In the genomic region with DNA sequence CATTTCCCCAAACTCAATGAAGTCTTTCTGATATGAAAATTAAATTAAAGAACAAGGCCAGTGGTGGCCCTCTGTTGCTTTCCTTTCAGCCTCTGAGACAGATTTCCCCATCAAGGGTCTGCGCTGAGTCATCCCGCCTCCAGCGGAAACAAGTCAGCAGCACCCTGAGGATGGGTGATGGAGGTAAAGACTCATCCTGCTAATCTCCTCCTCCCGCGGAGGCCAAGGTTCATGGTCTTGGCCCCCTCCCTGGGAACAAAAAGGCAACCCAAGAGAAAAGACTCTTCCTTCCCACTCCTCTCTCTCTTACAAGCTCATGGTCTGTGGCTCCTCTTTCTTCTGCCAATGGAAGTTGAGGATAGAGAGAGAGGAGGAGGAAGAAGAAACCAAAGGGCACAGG, we compare ENCODE assay signal across 11 cellular contexts. TPM values are rescaled to one million over a fixed set of nuclear protein-coding genes. Genes with fewer than 3 reads are reported as not detected.
A peak's percentile ranks its signal among the peaks of the same experiment; 100 is the strongest.
DNase-seq lines count a peak whose midpoint lies in the region; ATAC-seq and TF ChIP-seq lines count a peak whose summit lies in the region.
"Had no signal": no experiment of that assay in that cellular context is flagged by ENCODE, and none has a peak within 500 bp of the region (broad histone marks: within the 10 kb centered on the region; RNA-seq: fewer than 3 reads in every experiment).

No MANE protein-coding gene starts in this region.

- no peaks in the 10 kb centered on the region for H3K9me3 Mint-ChIP-seq in T-helper 2 cell treated with Interferon-gamma antibody and Interleukin-4, amounts not matched to agents 5 μg/mL and 100 μg/mL, for 36 hours
- no peaks in the 10 kb centered on the region for H3K9me3 Mint-ChIP-seq in activated naive CD4-positive, alpha-beta T cell treated with anti-CD3 and anti-CD28 coated beads, Interleukin-2, amount 50 U/mL, for 72 hours
- H3K9me3 Mint-ChIP-seq: CD4-positive, alpha-beta memory T cell had no signal

- WGBS in smooth muscle cell (ENCODE audit: low lambda C conversion rate) = 38% methylated on average over 5 of the region's 5 CpGs
- 98% methylated on average over 5 of the region's 5 CpGs for WGBS in SK-N-SH (ENCODE audit: low lambda C conversion rate)

- no peak overlapping the region for H3K4me3 ChIP-seq in BE2C (ENCODE audit: low read depth, low read length)
- no peak overlapping the region for H3K4me3 ChIP-seq in smooth muscle cell
- no peak overlapping the region for H3K4me3 ChIP-seq in SK-N-SH (ENCODE audit: low read depth in 2 of 2, low read length in 1 of 2)
- no peak overlapping the region for H3K4me3 ChIP-seq in ascending aorta

- H3K9me3 ChIP-seq in BE2C = no peaks in the 10 kb centered on the region
- H3K9me3 ChIP-seq in smooth muscle cell (replicated peaks; ENCODE audit: low read depth) = no peaks in the 10 kb centered on the region
- no peaks in the 10 kb centered on the region for H3K9me3 ChIP-seq in SK-N-SH
- no peaks in the 10 kb centered on the region for H3K9me3 ChIP-seq in ascending aorta

- peak overlapping the region; percentile 42 for H3K4me3 Mint-ChIP-seq in T-helper 2 cell treated with Interferon-gamma antibody and Interleukin-4, amounts not matched to agents 5 μg/mL and 100 μg/mL, for 36 hours
- H3K4me3 Mint-ChIP-seq: CD4-positive, alpha-beta memory T cell had no signal

- TF ChIP-seq CTCF in BE2C (IDR thresholded peaks at IDR 0.05; ENCODE audit: low read depth, low read length) = no peak
- TF ChIP-seq CTCF in smooth muscle cell (IDR thresholded peaks at IDR 0.05; ENCODE audit: borderline replicate concordance, insufficient read depth, poor library complexity, severe bottlenecking) = no peak
- no peak for TF ChIP-seq CTCF in SK-N-SH (IDR thresholded peaks at IDR 0.05)
- TF ChIP-seq CTCF in ascending aorta (IDR thresholded peaks at IDR 0.05) = no peak

- no peaks in the 10 kb centered on the region for H4K20me1 ChIP-seq in smooth muscle cell (ENCODE audit: low read depth)
- H4K20me1 ChIP-seq in SK-N-SH (ENCODE audit: insufficient read depth) = no peaks in the 10 kb centered on the region

- no peaks in the 10 kb centered on the region for H3K36me3 Mint-ChIP-seq in T-helper 2 cell treated with Interferon-gamma antibody and Interleukin-4, amounts not matched to agents 5 μg/mL and 100 μg/mL, for 36 hours (ENCODE audit: low read depth)
- H3K36me3 Mint-ChIP-seq in activated naive CD4-positive, alpha-beta T cell treated with anti-CD3 and anti-CD28 coated beads, Interleukin-2, amount 50 U/mL, for 72 hours = no peaks in the 10 kb centered on the region
- H3K36me3 Mint-ChIP-seq: CD4-positive, alpha-beta memory T cell had no signal

- H3K36me3 ChIP-seq in BE2C (no peaks in the 10 kb centered on the region), smooth muscle cell (ENCODE audit: low read depth) (no peaks in the 10 kb centered on the region), SK-N-SH (replicated peaks in 1 of 2; ENCODE audit: control insufficient read depth in 1 of 2, insufficient read depth in 2 of 2, low read length in 1 of 2) (no peaks in the 10 kb centered on the region), ascending aorta (no peaks in the 10 kb centered on the region)

- H3K27me3 Mint-ChIP-seq in T-helper 2 cell treated with Interferon-gamma antibody and Interleukin-4, amounts not matched to agents 5 μg/mL and 100 μg/mL, for 36 hours (ENCODE audit: low read depth) = no peaks in the 10 kb centered on the region
- H3K27me3 Mint-ChIP-seq: CD4-positive, alpha-beta memory T cell had no signal

- intact Hi-C loops in ascending aorta (cut with DNase I) = no loop called here

- peaks cover 45% of the 10 kb centered on the region for H3K4me1 Mint-ChIP-seq in T-helper 2 cell treated with Interferon-gamma antibody and Interleukin-4, amounts not matched to agents 5 μg/mL and 100 μg/mL, for 36 hours (ENCODE audit: low read depth)

- CTCF ChIA-PET in SK-N-SH (lab: Yijun Ruan, JAX) = interaction anchor here (0.9 to 11.5 kb wide), 2 partner anchors 173 to 294 kb away, joined by 3 to 179 read pairs; no protein-coding TSS in a partner anchor

- H3K9ac ChIP-seq in smooth muscle cell (ENCODE audit: low read depth) = peak overlapping the region; percentile 40
- H3K9ac ChIP-seq in SK-N-SH = no peak overlapping the region

- peak; percentile 34 to 57 for ATAC-seq in activated naive CD4-positive, alpha-beta T cell treated with anti-CD3 and anti-CD28 coated beads, Interleukin-2, amount 50 U/mL, for 72 hours
- no peak for ATAC-seq in HG02763 (IDR thresholded peaks at IDR 0.05; ENCODE audit: unreplicated experiment)
- ATAC-seq: SK-N-SH treated with all-trans-retinoic acid at 6 μM for 48 hours had no signal

- DNase-seq in BE2C = peak; percentile 17
- peak; percentile 81 for DNase-seq in T-helper 2 cell treated with Interferon-gamma antibody and Interleukin-4, amounts not matched to agents 5 μg/mL and 100 μg/mL, for 36 hours (ENCODE audit: low spot score)
- DNase-seq in activated naive CD4-positive, alpha-beta T cell treated with anti-CD3 and anti-CD28 coated beads, Interleukin-2, amount 50 U/mL, for 72 hours (ENCODE audit: low spot score in 2 of 2) = peak in 1 of 2 donors; percentile 44
- DNase-seq in smooth muscle cell (lab: John Stamatoyannopoulos, UW; ENCODE audit: unreplicated experiment) = no peak
- DNase-seq in SK-N-SH = no peak
- no peak for DNase-seq in NCI-H1436 treated with DMSO at 0.1 percent for 48 hours (lab: John Stamatoyannopoulos, UW)
- DNase-seq in ascending aorta (ENCODE audit: low spot score in 2 of 2) = no peak
- DNase-seq: small intestine had no signal

- H3K4me2 ChIP-seq in smooth muscle cell = peak overlapping the region; percentile 71
- no peak overlapping the region for H3K4me2 ChIP-seq in SK-N-SH

- peaks cover 29% of the 10 kb centered on the region for H3K4me1 ChIP-seq in BE2C
- H3K4me1 ChIP-seq in smooth muscle cell (ENCODE audit: low read depth) = peaks cover 5% of the 10 kb centered on the region
- H3K4me1 ChIP-seq in SK-N-SH (ENCODE audit: control insufficient read depth in 1 of 2, insufficient read depth in 2 of 2, low read depth in 1 of 2, low read length in 1 of 2) = peaks cover 6 to 13% of the 10 kb centered on the region in 2 experiments; a peak in 3 of 4 replicates
- H3K4me1 ChIP-seq in ascending aorta = peaks cover 0 to 11% of the 10 kb centered on the region in 2 donors

- POLR2A ChIA-PET in SK-N-SH (lab: Yijun Ruan, JAX) = no interaction called here

- TF ChIP-seq EP300 in SK-N-SH (IDR thresholded peaks at IDR 0.05; ENCODE audit: borderline replicate concordance in 1 of 2, low read depth in 1 of 2, low read length in 1 of 2) = no peak

- H3K27ac ChIP-seq in smooth muscle cell (ENCODE audit: low read depth) (peak overlapping the region; percentile 90), SK-N-SH (ENCODE audit: low read depth in 2 of 2, low read length in 1 of 2) (no peak overlapping the region), ascending aorta (no peak overlapping the region)

- H3F3A ChIP-seq in smooth muscle cell (ENCODE audit: low read depth) (peaks cover 34% of the 10 kb centered on the region), SK-N-SH (replicated peaks; ENCODE audit: insufficient read depth) (peaks cover 9% of the 10 kb centered on the region)

- H3K79me2 ChIP-seq in smooth muscle cell (ENCODE audit: low read depth) = no peaks in the 10 kb centered on the region
- H3K79me2 ChIP-seq in SK-N-SH (ENCODE audit: insufficient read depth) = no peaks in the 10 kb centered on the region

- no peaks in the 10 kb centered on the region for H3K27me3 ChIP-seq in BE2C
- H3K27me3 ChIP-seq in smooth muscle cell (ENCODE audit: low read depth) = no peaks in the 10 kb centered on the region
- no peaks in the 10 kb centered on the region for H3K27me3 ChIP-seq in SK-N-SH (ENCODE audit: insufficient read depth)
- H3K27me3 ChIP-seq in ascending aorta = no peaks in the 10 kb centered on the region

- TF ChIP-seq RAD21 in SK-N-SH (IDR thresholded peaks at IDR 0.05; ENCODE audit: low read length) = no peak

- H3K9me2 ChIP-seq in SK-N-SH = no peaks in the 10 kb centered on the region

- peak overlapping the region; percentile 65 for H3K27ac Mint-ChIP-seq in T-helper 2 cell treated with Interferon-gamma antibody and Interleukin-4, amounts not matched to agents 5 μg/mL and 100 μg/mL, for 36 hours
- H3K27ac Mint-ChIP-seq in activated naive CD4-positive, alpha-beta T cell treated with anti-CD3 and anti-CD28 coated beads, Interleukin-2, amount 50 U/mL, for 72 hours = peak overlapping the region; percentile 75 to 87

- no peak overlapping the region for H2AFZ ChIP-seq in smooth muscle cell (ENCODE audit: low read depth)
- H2AFZ ChIP-seq in SK-N-SH (ENCODE audit: low read depth) = no peak overlapping the region

TF ChIP-seq in SK-N-SH, 30 proteins besides CTCF, POLR2A, EP300 and RAD21:
- TF ChIP-seq FOXJ3 (CRISPR knock-in tag; IDR thresholded peaks at IDR 0.05) (no peak), ELF1 (IDR thresholded peaks at IDR 0.05) (no peak), TCF12 (IDR thresholded peaks at IDR 0.05) (no peak), FOXM1 (IDR thresholded peaks at IDR 0.05; ENCODE audit: low read depth) (no peak), JUND (IDR thresholded peaks at IDR 0.05) (no peak)

RNA-seq across cellular contexts. Expression of gene NUMB, which starts 9.0 kb away (rescaled TPM):
- polyA plus RNA-seq in BE2C (2012; ENCODE audit: insufficient read depth, insufficient read length, low read depth) = 66.6 TPM
- 10 to 100 TPM; 34.8 to 41.4 TPM for total RNA-seq in activated naive CD4-positive, alpha-beta T cell treated with anti-CD3 and anti-CD28 coated beads, Interleukin-2, amount 50 U/mL, for 72 hours
- total RNA-seq in smooth muscle cell (34.5 and 39.7 TPM in 2 replicates), ascending aorta (20.1 TPM)
- polyA plus RNA-seq in smooth muscle cell (54.6 and 57.4 TPM in 2 replicates), SK-N-SH (2012; rRNA removed) (58.4 and 70.8 TPM in 2 replicates)
- polyA plus RNA-seq in SK-N-SH (2012; cell fraction: cytosol; rRNA removed) = 45.8 and 48.6 TPM in 2 replicates
- 114 and 116 TPM in 2 replicates for polyA plus RNA-seq in SK-N-SH (2012; cell fraction: nucleus; rRNA removed)

RNA-seq across cellular contexts. Expression of gene RIOX1, which starts 23.4 kb away (rescaled TPM):
- 17.7 TPM for polyA plus RNA-seq in BE2C (2012; ENCODE audit: insufficient read depth, insufficient read length, low read depth)
- 10 to 100 TPM in 1 of 2 donors, 1 to 10 TPM in 1; 7.9 to 10.7 TPM for total RNA-seq in activated naive CD4-positive, alpha-beta T cell treated with anti-CD3 and anti-CD28 coated beads, Interleukin-2, amount 50 U/mL, for 72 hours
- total RNA-seq in smooth muscle cell (2.7 and 5.7 TPM in 2 replicates), ascending aorta (9.5 TPM)
- polyA plus RNA-seq in smooth muscle cell (7.9 and 10.6 TPM in 2 replicates), SK-N-SH (2012; rRNA removed) (10.2 and 11.2 TPM in 2 replicates)
- 6.2 and 9.4 TPM in 2 replicates for polyA plus RNA-seq in SK-N-SH (2012; cell fraction: cytosol; rRNA removed)
- polyA plus RNA-seq in SK-N-SH (2012; cell fraction: nucleus; rRNA removed) = 7.0 and 7.6 TPM in 2 replicates

Comparison
In these comparisons a context has a peak if more than half of its experiments do, and no peak if none do; other contexts are left out.
1. DNase-seq: peak in BE2C (single experiment) and T-helper 2 cell treated with Interferon-gamma antibody and Interleukin-4, amounts not matched to agents 5 μg/mL and 100 μg/mL, for 36 hours (single experiment); none in smooth muscle cell (single experiment), SK-N-SH (single experiment), NCI-H1436 treated with DMSO at 0.1 percent for 48 hours (single experiment) and ascending aorta (0 of 2).